Comparison of ENCODE assay signal across 1 cellular context in genomic region chr11:91790346-91790745, GRCh38.
TF ChIP-seq lines count a peak whose summit lies in the region.

No MANE protein-coding gene starts in this region.

TF ChIP-seq in K562, 482 proteins besides CTCF, POLR2A, EP300 and RAD21 (continued from another document and continues in another):
- TF ChIP-seq CUX1 (CRISPR knock-in tag; IDR thresholded peaks at IDR 0.05) (no peak), MYNN (IDR thresholded peaks at IDR 0.05) (no peak), MYNN (CRISPR knock-in tag; IDR thresholded peaks at IDR 0.05) (no peak), HCFC1 (IDR thresholded peaks at IDR 0.05; ENCODE audit: low read depth, low read length) (no peak), DPF2 (IDR thresholded peaks at IDR 0.05) (no peak), ZNF311 (CRISPR knock-in tag; IDR thresholded peaks at IDR 0.05) (0 out of 2 replicates have a peak, but pooled peaks have one; percentile 2), ZNF766 (CRISPR knock-in tag; conservative IDR thresholded peaks at IDR 0.05) (0 out of 2 replicates have a peak, but pooled peaks have one; percentile 2), ZNF12 (CRISPR knock-in tag; IDR thresholded peaks at IDR 0.05) (no peak), KDM4B (IDR thresholded peaks at IDR 0.05; ENCODE audit: borderline replicate concordance in 2 of 2, low read depth in 1 of 2) (no peak), STAT6 (CRISPR knock-in tag; IDR thresholded peaks at IDR 0.05) (no peak), CCAR2 (IDR thresholded peaks at IDR 0.05; ENCODE audit: low read depth, low read length) (no peak), ZNF644 (tag; IDR thresholded peaks at IDR 0.05; ENCODE audit: low read depth) (no peak), GATAD2A (IDR thresholded peaks at IDR 0.05) (no peak), HBP1 (CRISPR knock-in tag; IDR thresholded peaks at IDR 0.05) (no peak), CEBPB (tag; IDR thresholded peaks at IDR 0.05) (no peak), FOXJ2 (tag; IDR thresholded peaks at IDR 0.05) (no peak), NR4A1 (CRISPR knock-in tag; IDR thresholded peaks at IDR 0.05) (no peak), NR4A1 (tag; IDR thresholded peaks at IDR 0.05) (no peak), E2F3 (CRISPR knock-in tag; IDR thresholded peaks at IDR 0.05) (no peak), MTA2 (IDR thresholded peaks at IDR 0.05; ENCODE audit: low read depth) (no peak), ZNF507 (tag; conservative IDR thresholded peaks at IDR 0.05) (no peak), ARID4B (CRISPR knock-in tag; IDR thresholded peaks at IDR 0.05) (no peak), ZNF586 (CRISPR knock-in tag; conservative IDR thresholded peaks at IDR 0.05) (no peak), MECOM (CRISPR knock-in tag; IDR thresholded peaks at IDR 0.05) (0 out of 2 replicates have a peak, but pooled peaks have one; percentile 7)
- TF ChIP-seq, protein P1, sequence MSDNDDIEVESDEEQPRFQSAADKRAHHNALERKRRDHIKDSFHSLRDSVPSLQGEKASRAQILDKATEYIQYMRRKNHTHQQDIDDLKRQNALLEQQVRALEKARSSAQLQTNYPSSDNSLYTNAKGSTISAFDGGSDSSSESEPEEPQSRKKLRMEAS (CRISPR knock-in tag; IDR thresholded peaks at IDR 0.05), result no peak
- TF ChIP-seq, protein P2, sequence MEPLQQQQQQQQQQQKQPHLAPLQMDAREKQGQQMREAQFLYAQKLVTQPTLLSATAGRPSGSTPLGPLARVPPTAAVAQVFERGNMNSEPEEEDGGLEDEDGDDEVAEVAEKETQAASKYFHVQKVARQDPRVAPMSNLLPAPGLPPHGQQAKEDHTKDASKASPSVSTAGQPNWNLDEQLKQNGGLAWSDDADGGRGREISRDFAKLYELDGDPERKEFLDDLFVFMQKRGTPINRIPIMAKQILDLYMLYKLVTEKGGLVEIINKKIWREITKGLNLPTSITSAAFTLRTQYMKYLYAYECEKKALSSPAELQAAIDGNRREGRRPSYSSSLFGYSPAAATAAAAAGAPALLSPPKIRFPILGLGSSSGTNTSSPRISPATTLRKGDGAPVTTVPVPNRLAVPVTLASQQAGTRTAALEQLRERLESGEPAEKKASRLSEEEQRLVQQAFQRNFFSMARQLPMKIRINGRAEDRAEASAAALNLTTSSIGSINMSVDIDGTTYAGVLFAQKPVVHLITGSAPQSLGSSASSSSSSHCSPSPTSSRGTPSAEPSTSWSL (CRISPR knock-in tag; IDR thresholded peaks at IDR 0.05; ENCODE audit: borderline replicate concordance), result no peak
- TF ChIP-seq, protein P3, sequence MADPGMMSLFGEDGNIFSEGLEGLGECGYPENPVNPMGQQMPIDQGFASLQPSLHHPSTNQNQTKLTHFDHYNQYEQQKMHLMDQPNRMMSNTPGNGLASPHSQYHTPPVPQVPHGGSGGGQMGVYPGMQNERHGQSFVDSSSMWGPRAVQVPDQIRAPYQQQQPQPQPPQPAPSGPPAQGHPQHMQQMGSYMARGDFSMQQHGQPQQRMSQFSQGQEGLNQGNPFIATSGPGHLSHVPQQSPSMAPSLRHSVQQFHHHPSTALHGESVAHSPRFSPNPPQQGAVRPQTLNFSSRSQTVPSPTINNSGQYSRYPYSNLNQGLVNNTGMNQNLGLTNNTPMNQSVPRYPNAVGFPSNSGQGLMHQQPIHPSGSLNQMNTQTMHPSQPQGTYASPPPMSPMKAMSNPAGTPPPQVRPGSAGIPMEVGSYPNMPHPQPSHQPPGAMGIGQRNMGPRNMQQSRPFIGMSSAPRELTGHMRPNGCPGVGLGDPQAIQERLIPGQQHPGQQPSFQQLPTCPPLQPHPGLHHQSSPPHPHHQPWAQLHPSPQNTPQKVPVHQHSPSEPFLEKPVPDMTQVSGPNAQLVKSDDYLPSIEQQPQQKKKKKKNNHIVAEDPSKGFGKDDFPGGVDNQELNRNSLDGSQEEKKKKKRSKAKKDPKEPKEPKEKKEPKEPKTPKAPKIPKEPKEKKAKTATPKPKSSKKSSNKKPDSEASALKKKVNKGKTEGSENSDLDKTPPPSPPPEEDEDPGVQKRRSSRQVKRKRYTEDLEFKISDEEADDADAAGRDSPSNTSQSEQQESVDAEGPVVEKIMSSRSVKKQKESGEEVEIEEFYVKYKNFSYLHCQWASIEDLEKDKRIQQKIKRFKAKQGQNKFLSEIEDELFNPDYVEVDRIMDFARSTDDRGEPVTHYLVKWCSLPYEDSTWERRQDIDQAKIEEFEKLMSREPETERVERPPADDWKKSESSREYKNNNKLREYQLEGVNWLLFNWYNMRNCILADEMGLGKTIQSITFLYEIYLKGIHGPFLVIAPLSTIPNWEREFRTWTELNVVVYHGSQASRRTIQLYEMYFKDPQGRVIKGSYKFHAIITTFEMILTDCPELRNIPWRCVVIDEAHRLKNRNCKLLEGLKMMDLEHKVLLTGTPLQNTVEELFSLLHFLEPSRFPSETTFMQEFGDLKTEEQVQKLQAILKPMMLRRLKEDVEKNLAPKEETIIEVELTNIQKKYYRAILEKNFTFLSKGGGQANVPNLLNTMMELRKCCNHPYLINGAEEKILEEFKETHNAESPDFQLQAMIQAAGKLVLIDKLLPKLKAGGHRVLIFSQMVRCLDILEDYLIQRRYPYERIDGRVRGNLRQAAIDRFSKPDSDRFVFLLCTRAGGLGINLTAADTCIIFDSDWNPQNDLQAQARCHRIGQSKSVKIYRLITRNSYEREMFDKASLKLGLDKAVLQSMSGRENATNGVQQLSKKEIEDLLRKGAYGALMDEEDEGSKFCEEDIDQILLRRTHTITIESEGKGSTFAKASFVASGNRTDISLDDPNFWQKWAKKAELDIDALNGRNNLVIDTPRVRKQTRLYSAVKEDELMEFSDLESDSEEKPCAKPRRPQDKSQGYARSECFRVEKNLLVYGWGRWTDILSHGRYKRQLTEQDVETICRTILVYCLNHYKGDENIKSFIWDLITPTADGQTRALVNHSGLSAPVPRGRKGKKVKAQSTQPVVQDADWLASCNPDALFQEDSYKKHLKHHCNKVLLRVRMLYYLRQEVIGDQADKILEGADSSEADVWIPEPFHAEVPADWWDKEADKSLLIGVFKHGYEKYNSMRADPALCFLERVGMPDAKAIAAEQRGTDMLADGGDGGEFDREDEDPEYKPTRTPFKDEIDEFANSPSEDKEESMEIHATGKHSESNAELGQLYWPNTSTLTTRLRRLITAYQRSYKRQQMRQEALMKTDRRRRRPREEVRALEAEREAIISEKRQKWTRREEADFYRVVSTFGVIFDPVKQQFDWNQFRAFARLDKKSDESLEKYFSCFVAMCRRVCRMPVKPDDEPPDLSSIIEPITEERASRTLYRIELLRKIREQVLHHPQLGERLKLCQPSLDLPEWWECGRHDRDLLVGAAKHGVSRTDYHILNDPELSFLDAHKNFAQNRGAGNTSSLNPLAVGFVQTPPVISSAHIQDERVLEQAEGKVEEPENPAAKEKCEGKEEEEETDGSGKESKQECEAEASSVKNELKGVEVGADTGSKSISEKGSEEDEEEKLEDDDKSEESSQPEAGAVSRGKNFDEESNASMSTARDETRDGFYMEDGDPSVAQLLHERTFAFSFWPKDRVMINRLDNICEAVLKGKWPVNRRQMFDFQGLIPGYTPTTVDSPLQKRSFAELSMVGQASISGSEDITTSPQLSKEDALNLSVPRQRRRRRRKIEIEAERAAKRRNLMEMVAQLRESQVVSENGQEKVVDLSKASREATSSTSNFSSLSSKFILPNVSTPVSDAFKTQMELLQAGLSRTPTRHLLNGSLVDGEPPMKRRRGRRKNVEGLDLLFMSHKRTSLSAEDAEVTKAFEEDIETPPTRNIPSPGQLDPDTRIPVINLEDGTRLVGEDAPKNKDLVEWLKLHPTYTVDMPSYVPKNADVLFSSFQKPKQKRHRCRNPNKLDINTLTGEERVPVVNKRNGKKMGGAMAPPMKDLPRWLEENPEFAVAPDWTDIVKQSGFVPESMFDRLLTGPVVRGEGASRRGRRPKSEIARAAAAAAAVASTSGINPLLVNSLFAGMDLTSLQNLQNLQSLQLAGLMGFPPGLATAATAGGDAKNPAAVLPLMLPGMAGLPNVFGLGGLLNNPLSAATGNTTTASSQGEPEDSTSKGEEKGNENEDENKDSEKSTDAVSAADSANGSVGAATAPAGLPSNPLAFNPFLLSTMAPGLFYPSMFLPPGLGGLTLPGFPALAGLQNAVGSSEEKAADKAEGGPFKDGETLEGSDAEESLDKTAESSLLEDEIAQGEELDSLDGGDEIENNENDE (IDR thresholded peaks at IDR 0.05; ENCODE audit: low read depth, low read length), result no peak
